ENCODE assay signal across 1 cellular context in genomic region chr11:66568124-66568916, GRCh38.
TF ChIP-seq lines count a peak whose summit lies in the region.

TSS of gene CTSF (minus strand) at chr11:66568606. CDS start at chr11:66568486, 120 bp downstream.

TF ChIP-seq in K562, 482 proteins besides CTCF, POLR2A, EP300 and RAD21 (continued from another document):
- TF ChIP-seq, protein P1, sequence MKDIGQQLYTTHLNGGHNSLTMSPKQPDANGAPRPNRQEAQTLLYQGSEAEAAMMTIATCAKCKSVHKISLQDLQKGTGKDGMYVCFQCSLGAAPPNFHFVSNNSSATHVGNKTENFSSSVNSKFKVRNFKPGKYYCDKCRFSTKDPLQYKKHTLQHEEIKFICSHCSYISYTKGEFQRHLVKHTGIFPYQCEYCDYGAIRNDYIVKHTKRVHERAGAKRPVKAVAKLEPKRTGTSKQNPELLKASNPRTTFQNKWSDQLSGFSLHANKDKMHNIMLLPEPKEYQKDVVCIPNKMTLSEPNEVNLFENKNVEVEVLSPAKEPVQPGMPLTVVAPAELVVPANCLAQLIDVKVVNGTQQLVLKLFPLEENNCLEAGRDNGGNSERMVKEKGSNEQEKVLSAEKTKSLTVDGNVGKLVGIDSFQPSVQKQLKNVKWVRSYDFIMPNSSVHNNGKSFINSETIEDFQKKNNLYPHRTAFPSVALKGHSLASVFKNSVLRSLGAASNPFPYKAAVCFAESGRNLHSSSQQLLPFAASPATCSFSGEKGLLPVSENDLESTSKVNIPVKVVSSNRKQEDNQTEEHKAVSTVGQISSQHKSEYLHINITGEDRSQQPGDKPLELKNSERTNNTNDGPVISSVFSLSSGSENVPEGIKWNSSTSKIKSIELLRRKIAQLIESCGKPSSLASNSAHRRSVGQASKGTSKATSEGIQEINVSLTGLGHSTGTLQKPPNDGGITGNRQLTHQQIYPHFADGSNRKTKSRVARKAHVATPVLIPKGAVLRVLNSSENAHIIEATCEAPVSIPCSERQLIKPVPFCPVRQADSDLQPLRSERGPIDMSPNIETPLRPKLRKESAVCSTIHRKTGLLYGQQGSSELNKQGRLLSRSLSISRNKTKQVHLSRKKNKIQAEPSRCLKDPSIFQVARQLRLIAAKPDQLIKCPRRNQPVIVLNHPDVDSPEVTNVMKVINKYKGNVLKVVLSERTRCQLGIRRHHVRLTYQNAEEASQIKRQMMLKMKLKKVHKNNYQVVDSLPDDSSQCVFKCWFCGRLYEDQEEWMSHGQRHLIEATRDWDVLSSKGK (CRISPR knock-in tag; IDR thresholded peaks at IDR 0.05) = no peak
- TF ChIP-seq, protein P2, sequence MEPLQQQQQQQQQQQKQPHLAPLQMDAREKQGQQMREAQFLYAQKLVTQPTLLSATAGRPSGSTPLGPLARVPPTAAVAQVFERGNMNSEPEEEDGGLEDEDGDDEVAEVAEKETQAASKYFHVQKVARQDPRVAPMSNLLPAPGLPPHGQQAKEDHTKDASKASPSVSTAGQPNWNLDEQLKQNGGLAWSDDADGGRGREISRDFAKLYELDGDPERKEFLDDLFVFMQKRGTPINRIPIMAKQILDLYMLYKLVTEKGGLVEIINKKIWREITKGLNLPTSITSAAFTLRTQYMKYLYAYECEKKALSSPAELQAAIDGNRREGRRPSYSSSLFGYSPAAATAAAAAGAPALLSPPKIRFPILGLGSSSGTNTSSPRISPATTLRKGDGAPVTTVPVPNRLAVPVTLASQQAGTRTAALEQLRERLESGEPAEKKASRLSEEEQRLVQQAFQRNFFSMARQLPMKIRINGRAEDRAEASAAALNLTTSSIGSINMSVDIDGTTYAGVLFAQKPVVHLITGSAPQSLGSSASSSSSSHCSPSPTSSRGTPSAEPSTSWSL (CRISPR knock-in tag; IDR thresholded peaks at IDR 0.05; ENCODE audit: borderline replicate concordance) = no peak
- TF ChIP-seq, protein P3, sequence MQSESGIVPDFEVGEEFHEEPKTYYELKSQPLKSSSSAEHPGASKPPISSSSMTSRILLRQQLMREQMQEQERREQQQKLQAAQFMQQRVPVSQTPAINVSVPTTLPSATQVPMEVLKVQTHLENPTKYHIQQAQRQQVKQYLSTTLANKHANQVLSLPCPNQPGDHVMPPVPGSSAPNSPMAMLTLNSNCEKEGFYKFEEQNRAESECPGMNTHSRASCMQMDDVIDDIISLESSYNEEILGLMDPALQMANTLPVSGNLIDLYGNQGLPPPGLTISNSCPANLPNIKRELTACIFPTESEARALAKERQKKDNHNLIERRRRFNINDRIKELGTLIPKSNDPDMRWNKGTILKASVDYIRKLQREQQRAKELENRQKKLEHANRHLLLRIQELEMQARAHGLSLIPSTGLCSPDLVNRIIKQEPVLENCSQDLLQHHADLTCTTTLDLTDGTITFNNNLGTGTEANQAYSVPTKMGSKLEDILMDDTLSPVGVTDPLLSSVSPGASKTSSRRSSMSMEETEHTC (IDR thresholded peaks at IDR 0.05) = no peak
- TF ChIP-seq ZEB2 (IDR thresholded peaks at IDR 0.05) = no peak
- no peak for TF ChIP-seq ZNF449 (CRISPR knock-in tag; IDR thresholded peaks at IDR 0.05)
- no peak for TF ChIP-seq SNIP1 (IDR thresholded peaks at IDR 0.05; ENCODE audit: low read depth)
- no peak for TF ChIP-seq ZNF830 (CRISPR knock-in tag; IDR thresholded peaks at IDR 0.05)
- TF ChIP-seq, protein P4, sequence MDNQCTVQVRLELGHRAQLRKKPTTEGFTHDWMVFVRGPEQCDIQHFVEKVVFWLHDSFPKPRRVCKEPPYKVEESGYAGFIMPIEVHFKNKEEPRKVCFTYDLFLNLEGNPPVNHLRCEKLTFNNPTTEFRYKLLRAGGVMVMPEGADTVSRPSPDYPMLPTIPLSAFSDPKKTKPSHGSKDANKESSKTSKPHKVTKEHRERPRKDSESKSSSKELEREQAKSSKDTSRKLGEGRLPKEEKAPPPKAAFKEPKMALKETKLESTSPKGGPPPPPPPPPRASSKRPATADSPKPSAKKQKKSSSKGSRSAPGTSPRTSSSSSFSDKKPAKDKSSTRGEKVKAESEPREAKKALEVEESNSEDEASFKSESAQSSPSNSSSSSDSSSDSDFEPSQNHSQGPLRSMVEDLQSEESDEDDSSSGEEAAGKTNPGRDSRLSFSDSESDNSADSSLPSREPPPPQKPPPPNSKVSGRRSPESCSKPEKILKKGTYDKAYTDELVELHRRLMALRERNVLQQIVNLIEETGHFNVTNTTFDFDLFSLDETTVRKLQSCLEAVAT (IDR thresholded peaks at IDR 0.05) = no peak
- no peak for TF ChIP-seq BACH1 (tag; IDR thresholded peaks at IDR 0.05)
- no peak for TF ChIP-seq DPF2 (IDR thresholded peaks at IDR 0.05)
- TF ChIP-seq, protein P5, sequence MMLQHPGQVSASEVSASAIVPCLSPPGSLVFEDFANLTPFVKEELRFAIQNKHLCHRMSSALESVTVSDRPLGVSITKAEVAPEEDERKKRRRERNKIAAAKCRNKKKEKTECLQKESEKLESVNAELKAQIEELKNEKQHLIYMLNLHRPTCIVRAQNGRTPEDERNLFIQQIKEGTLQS (IDR thresholded peaks at IDR 0.05) = peak; percentile 28; the same call in 1 of the 2 replicates
- TF ChIP-seq, protein P5 (CRISPR knock-in tag; conservative IDR thresholded peaks at IDR 0.05) = 0 out of 2 replicates have a peak, but pooled peaks have one; percentile 36
- TF ChIP-seq STAT5A (IDR thresholded peaks at IDR 0.05; ENCODE audit: borderline replicate concordance, low read length) = no peak
- TF ChIP-seq HOXB6 (CRISPR knock-in tag; IDR thresholded peaks at IDR 0.05; ENCODE audit: borderline replicate concordance) = no peak
- no peak for TF ChIP-seq HDGF (IDR thresholded peaks at IDR 0.05)
- no peak for TF ChIP-seq SAFB (IDR thresholded peaks at IDR 0.05; ENCODE audit: borderline replicate concordance, low read depth, low read length)
- TF ChIP-seq, protein P6, sequence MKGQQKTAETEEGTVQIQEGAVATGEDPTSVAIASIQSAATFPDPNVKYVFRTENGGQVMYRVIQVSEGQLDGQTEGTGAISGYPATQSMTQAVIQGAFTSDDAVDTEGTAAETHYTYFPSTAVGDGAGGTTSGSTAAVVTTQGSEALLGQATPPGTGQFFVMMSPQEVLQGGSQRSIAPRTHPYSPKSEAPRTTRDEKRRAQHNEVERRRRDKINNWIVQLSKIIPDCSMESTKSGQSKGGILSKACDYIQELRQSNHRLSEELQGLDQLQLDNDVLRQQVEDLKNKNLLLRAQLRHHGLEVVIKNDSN (CRISPR knock-in tag; IDR thresholded peaks at IDR 0.05) = peak; percentile 95
- no peak for TF ChIP-seq ZNF41 (CRISPR knock-in tag; conservative IDR thresholded peaks at IDR 0.05)
- TF ChIP-seq NR0B1 (IDR thresholded peaks at IDR 0.05; ENCODE audit: partially characterized antibody) = no peak
- TF ChIP-seq SMAD2 (IDR thresholded peaks at IDR 0.05; ENCODE audit: low read depth, low read length) = no peak
- TF ChIP-seq FOXM1 (IDR thresholded peaks at IDR 0.05; ENCODE audit: low read depth) = no peak
- TF ChIP-seq FOXM1 (CRISPR knock-in tag; IDR thresholded peaks at IDR 0.05; ENCODE audit: low read depth) = peak; percentile 73; the same call in 1 of the 2 replicates
- 0 out of 2 replicates have a peak, but pooled peaks have one; percentile 62 for TF ChIP-seq ZBTB43 (CRISPR knock-in tag; IDR thresholded peaks at IDR 0.05)
- TF ChIP-seq ZNF668 (CRISPR knock-in tag; IDR thresholded peaks at IDR 0.05) = no peak
- 0 out of 2 replicates have a peak, but pooled peaks have one; percentile 54 for TF ChIP-seq DMBX1 (CRISPR knock-in tag; IDR thresholded peaks at IDR 0.05; ENCODE audit: borderline replicate concordance)
- TF ChIP-seq FOSL1 (tag; conservative IDR thresholded peaks at IDR 0.05) = peak; percentile 58
- TF ChIP-seq CEBPG (CRISPR knock-in tag; IDR thresholded peaks at IDR 0.05) = no peak; the same call in 1 of the 2 replicates
- no peak for TF ChIP-seq CEBPG (tag; conservative IDR thresholded peaks at IDR 0.05 in 1 of 2, IDR thresholded peaks at IDR 0.05 in 1 of 2)
- peak; percentile 99 for TF ChIP-seq L3MBTL2 (IDR thresholded peaks at IDR 0.05)
- TF ChIP-seq PBX2 (CRISPR knock-in tag; IDR thresholded peaks at IDR 0.05; ENCODE audit: low read depth) = no peak
- no peak for TF ChIP-seq PBX2 (tag; conservative IDR thresholded peaks at IDR 0.05; ENCODE audit: low read depth)
- peak; percentile 75 for TF ChIP-seq ZNF395 (CRISPR knock-in tag; IDR thresholded peaks at IDR 0.05)
- TF ChIP-seq TEAD1 (CRISPR knock-in tag; IDR thresholded peaks at IDR 0.05) = peak in 1 of 2 experiments; percentile 87; a peak in 2 of 4 replicates
- TF ChIP-seq, protein P7, sequence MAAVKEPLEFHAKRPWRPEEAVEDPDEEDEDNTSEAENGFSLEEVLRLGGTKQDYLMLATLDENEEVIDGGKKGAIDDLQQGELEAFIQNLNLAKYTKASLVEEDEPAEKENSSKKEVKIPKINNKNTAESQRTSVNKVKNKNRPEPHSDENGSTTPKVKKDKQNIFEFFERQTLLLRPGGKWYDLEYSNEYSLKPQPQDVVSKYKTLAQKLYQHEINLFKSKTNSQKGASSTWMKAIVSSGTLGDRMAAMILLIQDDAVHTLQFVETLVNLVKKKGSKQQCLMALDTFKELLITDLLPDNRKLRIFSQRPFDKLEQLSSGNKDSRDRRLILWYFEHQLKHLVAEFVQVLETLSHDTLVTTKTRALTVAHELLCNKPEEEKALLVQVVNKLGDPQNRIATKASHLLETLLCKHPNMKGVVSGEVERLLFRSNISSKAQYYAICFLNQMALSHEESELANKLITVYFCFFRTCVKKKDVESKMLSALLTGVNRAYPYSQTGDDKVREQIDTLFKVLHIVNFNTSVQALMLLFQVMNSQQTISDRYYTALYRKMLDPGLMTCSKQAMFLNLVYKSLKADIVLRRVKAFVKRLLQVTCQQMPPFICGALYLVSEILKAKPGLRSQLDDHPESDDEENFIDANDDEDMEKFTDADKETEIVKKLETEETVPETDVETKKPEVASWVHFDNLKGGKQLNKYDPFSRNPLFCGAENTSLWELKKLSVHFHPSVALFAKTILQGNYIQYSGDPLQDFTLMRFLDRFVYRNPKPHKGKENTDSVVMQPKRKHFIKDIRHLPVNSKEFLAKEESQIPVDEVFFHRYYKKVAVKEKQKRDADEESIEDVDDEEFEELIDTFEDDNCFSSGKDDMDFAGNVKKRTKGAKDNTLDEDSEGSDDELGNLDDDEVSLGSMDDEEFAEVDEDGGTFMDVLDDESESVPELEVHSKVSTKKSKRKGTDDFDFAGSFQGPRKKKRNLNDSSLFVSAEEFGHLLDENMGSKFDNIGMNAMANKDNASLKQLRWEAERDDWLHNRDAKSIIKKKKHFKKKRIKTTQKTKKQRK (IDR thresholded peaks at IDR 0.05; ENCODE audit: borderline replicate concordance, low read depth, low read length) = no peak
- no peak for TF ChIP-seq BRD4 (IDR thresholded peaks at IDR 0.05)
